Comparison of ENCODE assay signal across 1 cellular context in the genomic region with DNA sequence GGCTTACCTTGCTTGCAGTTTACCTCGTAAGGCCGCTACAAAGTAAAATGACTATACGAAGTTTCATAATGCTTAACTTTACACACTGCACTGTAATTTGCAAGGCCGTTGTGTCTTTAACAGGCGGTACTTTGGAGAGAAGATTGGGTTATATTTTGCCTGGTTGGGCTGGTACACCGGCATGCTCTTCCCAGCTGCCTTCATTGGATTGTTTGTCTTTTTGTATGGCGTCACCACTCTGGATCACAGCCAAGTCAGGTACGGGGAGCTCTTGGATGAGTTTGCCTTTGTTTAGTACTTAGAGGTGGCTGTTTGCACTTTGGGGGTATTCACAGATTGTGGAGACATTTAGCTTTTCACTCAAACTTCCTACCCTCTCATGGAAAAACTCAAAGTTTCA.
TF ChIP-seq lines count a peak whose summit lies in the region.

No MANE protein-coding gene starts in this region.

TF ChIP-seq in HepG2, 621 proteins besides CTCF, POLR2A, EP300 and RAD21 (continued from another document):
- TF ChIP-seq, protein P1, sequence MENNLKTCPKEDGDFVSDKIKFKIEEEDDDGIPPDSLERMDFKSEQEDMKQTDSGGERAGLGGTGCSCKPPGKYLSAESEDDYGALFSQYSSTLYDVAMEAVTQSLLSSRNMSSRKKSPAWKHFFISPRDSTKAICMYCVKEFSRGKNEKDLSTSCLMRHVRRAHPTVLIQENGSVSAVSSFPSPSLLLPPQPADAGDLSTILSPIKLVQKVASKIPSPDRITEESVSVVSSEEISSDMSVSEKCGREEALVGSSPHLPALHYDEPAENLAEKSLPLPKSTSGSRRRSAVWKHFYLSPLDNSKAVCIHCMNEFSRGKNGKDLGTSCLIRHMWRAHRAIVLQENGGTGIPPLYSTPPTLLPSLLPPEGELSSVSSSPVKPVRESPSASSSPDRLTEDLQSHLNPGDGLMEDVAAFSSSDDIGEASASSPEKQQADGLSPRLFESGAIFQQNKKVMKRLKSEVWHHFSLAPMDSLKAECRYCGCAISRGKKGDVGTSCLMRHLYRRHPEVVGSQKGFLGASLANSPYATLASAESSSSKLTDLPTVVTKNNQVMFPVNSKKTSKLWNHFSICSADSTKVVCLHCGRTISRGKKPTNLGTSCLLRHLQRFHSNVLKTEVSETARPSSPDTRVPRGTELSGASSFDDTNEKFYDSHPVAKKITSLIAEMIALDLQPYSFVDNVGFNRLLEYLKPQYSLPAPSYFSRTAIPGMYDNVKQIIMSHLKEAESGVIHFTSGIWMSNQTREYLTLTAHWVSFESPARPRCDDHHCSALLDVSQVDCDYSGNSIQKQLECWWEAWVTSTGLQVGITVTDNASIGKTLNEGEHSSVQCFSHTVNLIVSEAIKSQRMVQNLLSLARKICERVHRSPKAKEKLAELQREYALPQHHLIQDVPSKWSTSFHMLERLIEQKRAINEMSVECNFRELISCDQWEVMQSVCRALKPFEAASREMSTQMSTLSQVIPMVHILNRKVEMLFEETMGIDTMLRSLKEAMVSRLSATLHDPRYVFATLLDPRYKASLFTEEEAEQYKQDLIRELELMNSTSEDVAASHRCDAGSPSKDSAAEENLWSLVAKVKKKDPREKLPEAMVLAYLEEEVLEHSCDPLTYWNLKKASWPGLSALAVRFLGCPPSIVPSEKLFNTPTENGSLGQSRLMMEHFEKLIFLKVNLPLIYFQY (CRISPR knock-in tag; IDR thresholded peaks at IDR 0.05; ENCODE audit: borderline replicate concordance), result no peak
- no peak for TF ChIP-seq ZNF383 (CRISPR knock-in tag; IDR thresholded peaks at IDR 0.05; ENCODE audit: borderline replicate concordance)
- no peak for TF ChIP-seq NR2C2 (CRISPR knock-in tag; IDR thresholded peaks at IDR 0.05; ENCODE audit: borderline replicate concordance)
- TF ChIP-seq NFYC (CRISPR knock-in tag; IDR thresholded peaks at IDR 0.05), result no peak
- no peak for TF ChIP-seq ZNF44 (CRISPR knock-in tag; IDR thresholded peaks at IDR 0.05)
- TF ChIP-seq MTA3 (CRISPR knock-in tag; IDR thresholded peaks at IDR 0.05), result no peak
